2 cellular contexts compared by ENCODE assay signal in genomic region chr17:77811521-77811920, GRCh38.
TF ChIP-seq lines count a peak whose summit lies in the region.

No MANE protein-coding gene starts in this region.

TF ChIP-seq in HEK293, 187 proteins besides CTCF, POLR2A, EP300 and RAD21:
- TF ChIP-seq ZNF133 (tag by site-specific recombination; IDR thresholded peaks at IDR 0.05) (no peak), ZIC2 (tag by site-specific recombination; IDR thresholded peaks at IDR 0.05) (peak; percentile 31; the same call in 1 of the 2 replicates), ZNF138 (tag by site-specific recombination; IDR thresholded peaks at IDR 0.05; ENCODE audit: borderline replicate concordance) (no peak)

TF ChIP-seq in H1, 55 proteins besides CTCF, POLR2A, EP300 and RAD21:
- TF ChIP-seq EZH2 (IDR thresholded peaks at IDR 0.05; ENCODE audit: low read depth, low read length, severe bottlenecking) (no peak), TAF7 (optimal IDR thresholded peaks at IDR 0.05; ENCODE audit: borderline replicate concordance, low read depth, low read length) (no peak), MAFK (IDR thresholded peaks at IDR 0.05; ENCODE audit: low read depth, low read length) (no peak), SP1 (IDR thresholded peaks at IDR 0.05; ENCODE audit: low read depth, low read length) (no peak), SAP30 (IDR thresholded peaks at IDR 0.05; ENCODE audit: insufficient read depth, insufficient replicate concordance, low read length) (no peak), CHD7 (IDR thresholded peaks at IDR 0.05; ENCODE audit: insufficient replicate concordance, low read length) (no peak), CHD2 (IDR thresholded peaks at IDR 0.05; ENCODE audit: low read length) (no peak), SIN3A (conservative IDR thresholded peaks at IDR 0.05 in 1 of 2, IDR thresholded peaks at IDR 0.05 in 1 of 2; ENCODE audit: low read depth in 1 of 2, low read length in 2 of 2) (no peak)
